ENCODE assay signal across 8 cellular contexts in the genomic region with DNA sequence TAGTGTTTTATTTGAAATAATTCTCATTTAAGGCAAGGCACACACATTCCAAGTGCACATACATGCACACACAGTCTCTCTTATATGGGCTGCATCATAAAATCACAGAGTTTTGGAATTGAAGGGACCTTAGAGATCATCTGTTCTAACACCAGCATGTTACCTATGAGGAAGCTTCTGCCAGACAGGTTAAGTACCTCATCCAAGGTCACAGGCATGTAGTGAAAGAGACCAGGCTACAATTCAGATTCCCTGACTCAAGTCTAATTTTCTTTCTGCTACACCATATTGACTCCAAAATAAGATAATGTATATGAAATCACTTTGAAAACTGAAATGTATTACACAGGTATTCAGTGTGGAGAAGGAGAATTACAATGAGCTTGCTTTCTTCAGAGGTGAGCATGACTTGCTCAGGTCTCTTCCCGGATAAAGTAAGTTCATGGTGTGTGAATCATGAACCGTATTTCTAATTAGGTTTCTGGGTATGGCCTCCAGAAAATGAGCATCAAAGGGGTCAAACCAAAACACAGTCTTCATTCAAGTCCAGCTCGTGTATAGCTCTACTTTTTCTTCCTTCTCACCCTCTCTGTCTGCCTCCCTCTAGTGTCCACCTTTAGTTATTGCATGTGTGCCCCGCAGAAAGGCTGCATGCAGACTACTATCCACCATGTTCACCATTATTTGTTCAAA.
DNase-seq lines count a peak whose midpoint lies in the region; ATAC-seq, FAIRE-seq and TF ChIP-seq lines count a peak whose summit lies in the region.

No MANE protein-coding gene starts in this region.

- H3K36me3 Mint-ChIP-seq in activated naive CD4-positive, alpha-beta T cell treated with anti-CD3 and anti-CD28 coated beads, Interleukin-2, amount 10 ng/mL, durations not matched to agents 7 days and 5 days = peaks cover 3% of the 10 kb centered on the region

- peaks cover 9% of the 10 kb centered on the region for H3K27me3 Mint-ChIP-seq in activated naive CD4-positive, alpha-beta T cell treated with anti-CD3 and anti-CD28 coated beads, Interleukin-2, amount 10 ng/mL, durations not matched to agents 7 days and 5 days

- peak; percentile 95 for FAIRE-seq in GM19239 (lab: Jason Lieb, UNC)

- DNase-seq in GM19239 (ENCODE audit: insufficient read length, low spot score) = peak; percentile 64
- peak; percentile 36 for DNase-seq in LNCaP clone FGC (ENCODE audit: low read depth)
- peak; percentile 36 to 72 for DNase-seq in SJCRH30
- DNase-seq in activated naive CD4-positive, alpha-beta T cell treated with anti-CD3 and anti-CD28 coated beads, Interleukin-2, amount 10 ng/mL, durations not matched to agents 7 days and 5 days = peak; percentile 71
- DNase-seq in glomerular visceral epithelial cell (ENCODE audit: extremely low spot score) = peak; percentile 62
- peak; percentile 73 for DNase-seq in renal cortical epithelial cell (ENCODE audit: low read depth)

- H3K27ac Mint-ChIP-seq in activated naive CD4-positive, alpha-beta T cell treated with anti-CD3 and anti-CD28 coated beads, Interleukin-2, amount 10 ng/mL, durations not matched to agents 7 days and 5 days = no peak overlapping the region

- CTCF ChIA-PET in activated naive CD4-positive, alpha-beta T cell treated with anti-CD3 and anti-CD28 coated beads, Interleukin-2, amount 10 ng/mL, durations not matched to agents 7 days and 5 days (lab: Charles Lee) = interaction anchor here (0.5 to 6.0 kb wide), 47 partner anchors 9 to 839 kb away, joined by 3 to 64 read pairs (median 4); a partner anchor contains a TSS

- no peak overlapping the region for H3K4me3 ChIP-seq in LNCaP clone FGC (ENCODE audit: low read depth, low read length)
- no peak overlapping the region for H3K4me3 ChIP-seq in SJCRH30

- TF ChIP-seq CTCF in C4-2B (conservative IDR thresholded peaks at IDR 0.05) (peak; percentile 96), LNCaP clone FGC (IDR thresholded peaks at IDR 0.05; ENCODE audit: control insufficient read depth, extremely low read depth, insufficient read depth) (peak; percentile 97)

- no peaks in the 10 kb centered on the region for H3K9me3 Mint-ChIP-seq in activated naive CD4-positive, alpha-beta T cell treated with anti-CD3 and anti-CD28 coated beads, Interleukin-2, amount 10 ng/mL, durations not matched to agents 7 days and 5 days

- peaks cover 48% of the 10 kb centered on the region for H3K4me1 Mint-ChIP-seq in activated naive CD4-positive, alpha-beta T cell treated with anti-CD3 and anti-CD28 coated beads, Interleukin-2, amount 10 ng/mL, durations not matched to agents 7 days and 5 days

- peaks cover 4% of the 10 kb centered on the region; the same call in 1 of the 2 replicates for H3K27me3 ChIP-seq in SJCRH30

- no peak for ATAC-seq in HG03097 (IDR thresholded peaks at IDR 0.05; ENCODE audit: low FRiP score, unreplicated experiment)

- H3K36me3 ChIP-seq in SJCRH30 = no peaks in the 10 kb centered on the region

- H3K27ac ChIP-seq in C4-2B (no peak overlapping the region), SJCRH30 (no peak overlapping the region)

- H3K9me3 ChIP-seq in SJCRH30 (replicated peaks) = no peaks in the 10 kb centered on the region

- H3K4me1 ChIP-seq in SJCRH30 = no peaks in the 10 kb centered on the region

- no peak overlapping the region for H3K4me3 Mint-ChIP-seq in activated naive CD4-positive, alpha-beta T cell treated with anti-CD3 and anti-CD28 coated beads, Interleukin-2, amount 10 ng/mL, durations not matched to agents 7 days and 5 days
